ENCODE assay signal across 10 cellular contexts in genomic region chr22:46090631-46091201, GRCh38. TPM values are rescaled to one million over a fixed set of nuclear protein-coding genes. Genes with fewer than 3 reads are reported as not detected.
DNase-seq lines count a peak whose midpoint lies in the region; ATAC-seq and TF ChIP-seq lines count a peak whose summit lies in the region.
"Had no signal": no experiment of that assay in that cellular context is flagged by ENCODE, and none has a peak within 500 bp of the region (broad histone marks: within the 10 kb centered on the region; RNA-seq: fewer than 3 reads in every experiment).

No MANE protein-coding gene starts in this region.

- peak overlapping the region in 3 of 5 experiments; percentile 43 to 74 (median 65) for H3K27ac Mint-ChIP-seq in brain

- peaks cover 6% of the 10 kb centered on the region for H3K36me3 Mint-ChIP-seq in brain

- H3K36me3 ChIP-seq in stomach (peaks cover 24 to 63% (median 44%) of the 10 kb centered on the region in 4 donors), hepatocyte (replicated peaks; ENCODE audit: insufficient read depth, low read depth) (no peaks in the 10 kb centered on the region)

- H2AFZ ChIP-seq in hepatocyte, result no peak overlapping the region

- TF ChIP-seq CTCF in brain (conservative IDR thresholded peaks at IDR 0.05), result no peak
- no peak for TF ChIP-seq CTCF in stomach (IDR thresholded peaks at IDR 0.05)
- no peak for TF ChIP-seq CTCF in hepatocyte (IDR thresholded peaks at IDR 0.05; ENCODE audit: poor library complexity)

- DNase-seq in HCEC 1CT (peak; percentile 21), right cardiac atrium (peak in 1 of 3 donors; percentile 20), stomach (no peak), 8988T (no peak), hepatocyte (ENCODE audit: low spot score) (no peak)
- DNase-seq in activated T-cell treated with anti-CD3 and anti-CD28 coated beads, Interleukin-2, amount 50 U/mL, for 1 hour, result no peak
- DNase-seq: DMS79; stimulated activated CD4-positive, alpha-beta T cell treated with anti-CD3 and anti-CD28 coated beads, Interleukin-12 subunit alpha, Interleukin-12 subunit beta, amount 100 ng/mL, for 4 hours had no signal

- peaks cover 54% of the 10 kb centered on the region for H3K4me1 ChIP-seq in right cardiac atrium (ENCODE audit: control insufficient read depth, insufficient read depth, low read length)
- H3K4me1 ChIP-seq in stomach, result peaks cover 91 to 100% (median 100%) of the 10 kb centered on the region in 4 donors
- H3K4me1 ChIP-seq in hepatocyte (ENCODE audit: insufficient read depth), result peaks cover 16% of the 10 kb centered on the region

- no peaks in the 10 kb centered on the region for H3K9me3 Mint-ChIP-seq in brain

- no peak overlapping the region for H3K4me3 Mint-ChIP-seq in brain

- peaks cover 3% of the 10 kb centered on the region for H4K20me1 ChIP-seq in hepatocyte (ENCODE audit: insufficient read depth, poor library complexity, severe bottlenecking)

- H3K9me3 ChIP-seq in right cardiac atrium (ENCODE audit: control insufficient read depth, low read length) (no peaks in the 10 kb centered on the region), stomach (no peaks in the 10 kb centered on the region), hepatocyte (ENCODE audit: low read depth) (no peaks in the 10 kb centered on the region)

- H3K9me2 ChIP-seq in hepatocyte (replicated peaks; ENCODE audit: insufficient read depth), result no peaks in the 10 kb centered on the region

- no peaks in the 10 kb centered on the region for H3K79me2 ChIP-seq in hepatocyte

- H3K27me3 ChIP-seq in right cardiac atrium (ENCODE audit: control insufficient read depth, insufficient read depth) (no peaks in the 10 kb centered on the region), stomach (no peaks in the 10 kb centered on the region), hepatocyte (no peaks in the 10 kb centered on the region)

- no peak for TF ChIP-seq EP300 in stomach (IDR thresholded peaks at IDR 0.05)

- no peaks in the 10 kb centered on the region for H3K27me3 Mint-ChIP-seq in brain

- no peak overlapping the region for H3K4me2 ChIP-seq in hepatocyte

- ATAC-seq in right cardiac atrium, result no peak
- ATAC-seq in GM21723 (IDR thresholded peaks at IDR 0.05; ENCODE audit: unreplicated experiment), result no peak

- peaks cover 18% of the 10 kb centered on the region for H3K4me1 Mint-ChIP-seq in brain

- H3K27ac ChIP-seq in right cardiac atrium (ENCODE audit: low read length), result peak overlapping the region; percentile 96
- peak overlapping the region; percentile 82 to 100 (median 99) for H3K27ac ChIP-seq in stomach
- H3K27ac ChIP-seq in hepatocyte, result no peak overlapping the region

- no peak for TF ChIP-seq POLR2A in stomach (IDR thresholded peaks at IDR 0.05)

- 50% methylated on average over 10 of the region's 10 CpGs for WGBS in right cardiac atrium
- WGBS in stomach, 5 donors, result 53 to 78% (median 67%) methylated on average over 8 to 10 of the region's 10 CpGs
- WGBS in hepatocyte (ENCODE audit: low lambda C conversion rate, missing lambda C conversion rate), result 93% methylated on average over 10 of the region's 10 CpGs

- no peak overlapping the region for H3K4me3 ChIP-seq in right cardiac atrium (ENCODE audit: low read length)
- peak overlapping the region in 1 of 4 donors; percentile 43 for H3K4me3 ChIP-seq in stomach
- no peak overlapping the region for H3K4me3 ChIP-seq in hepatocyte

- intact Hi-C loops in right cardiac atrium (cut with DNase I), result no loop called here
- intact Hi-C loops in stomach (cut with DNase I; ENCODE audit: low total_unique reads), result no loop called here

RNA-seq across cellular contexts. Expression of gene PPARA, which starts 59.6 kb away (rescaled TPM):
- polyA plus RNA-seq in brain (ENCODE audit: insufficient read depth, low read depth, low replicate concordance) (8.4 TPM), right cardiac atrium (22.9 TPM), stomach (1 to 10 TPM; 3.4 to 8.6 (median 5.3) TPM), hepatocyte (12.3 and 13.7 TPM in 2 replicates)
- total RNA-seq in right cardiac atrium (10 to 100 TPM; 63.6 to 85.2 (median 72.7) TPM), stomach (10 to 100 TPM in 4 of 5 donors, 1 to 10 TPM in 1; 8.2 to 28.8 (median 19.4) TPM), hepatocyte (28.0 and 31.0 TPM in 2 replicates)
